In genomic region chr17:7574176-7574953, GRCh38 we compare ENCODE assay signal across 9 cellular contexts. TPM values are rescaled to one million over a fixed set of nuclear protein-coding genes. Genes with fewer than 3 reads are reported as not detected.
DNase-seq lines count a peak whose midpoint lies in the region; ATAC-seq, FAIRE-seq and TF ChIP-seq lines count a peak whose summit lies in the region.
"Had no signal": no experiment of that assay in that cellular context is flagged by ENCODE, and none has a peak within 500 bp of the region (broad histone marks: within the 10 kb centered on the region; RNA-seq: fewer than 3 reads in every experiment).

No MANE protein-coding gene starts in this region.

- in situ Hi-C loops in K562 (cut with MboI) = loop anchor here (25.0 kb wide), 1 partner anchor 537 kb away; the partner anchor contains the start of genes SLC16A11 and SLC16A13

- H3K14ac ChIP-seq in mesenchymal stem cell (ENCODE audit: low read length in 2 of 2) = peak overlapping the region in 1 of 2 experiments; percentile 6

- H2BK12ac ChIP-seq in mesenchymal stem cell (ENCODE audit: low read length in 2 of 2) = no peak overlapping the region

- intact Hi-C loops in left cardiac atrium (cut with DNase I) (no loop called here), K562 (cut with micrococcal nuclease) (no loop called here), uterus (cut with DNase I; ENCODE audit: low total_unique reads) (no loop called here)

- H2BK120ac ChIP-seq in mesenchymal stem cell (ENCODE audit: low read depth, low read length) = no peak overlapping the region

- no peaks in the 10 kb centered on the region for H3K27me3 ChIP-seq in right atrium auricular region
- no peaks in the 10 kb centered on the region for H3K27me3 ChIP-seq in K562 (ENCODE audit: control insufficient read depth in 2 of 2, insufficient read depth in 2 of 2, low read length in 2 of 2)
- H3K27me3 ChIP-seq in mesenchymal stem cell (ENCODE audit: control insufficient read depth in 1 of 2, insufficient read depth in 1 of 2, low read length in 2 of 2) = no peaks in the 10 kb centered on the region
- H3K27me3 ChIP-seq in uterus = no peaks in the 10 kb centered on the region

- DNase-seq in right atrium auricular region (ENCODE audit: low spot score) (no peak), left cardiac atrium (no peak), K562 (ENCODE audit: extremely low read depth in 1 of 4, low spot score in 3 of 4) (no peak), mesenchymal stem cell (no peak), uterus (no peak), AG08395 (ENCODE audit: low spot score) (no peak)

- H3K27ac ChIP-seq in right atrium auricular region (peak overlapping the region; percentile 100), K562 (ENCODE audit: extremely low read depth, low read depth, low read length) (peak overlapping the region; percentile 98), mesenchymal stem cell (ENCODE audit: low read length, poor library complexity, severe bottlenecking) (peak overlapping the region; percentile 14), uterus (peak overlapping the region; percentile 98 to 99)

- H3K9me3 ChIP-seq in right atrium auricular region (no peaks in the 10 kb centered on the region), K562 (replicated peaks; ENCODE audit: control insufficient read depth, insufficient read depth, low read depth, low read length) (no peaks in the 10 kb centered on the region), mesenchymal stem cell (ENCODE audit: control insufficient read depth, low read length) (no peaks in the 10 kb centered on the region), uterus (no peaks in the 10 kb centered on the region)

- TF ChIP-seq CTCF in right atrium auricular region (IDR thresholded peaks at IDR 0.05) = no peak
- TF ChIP-seq CTCF in K562 (IDR thresholded peaks at IDR 0.05 in 2 of 3, conservative IDR thresholded peaks at IDR 0.05 in 1 of 3; ENCODE audit: insufficient read depth in 2 of 3, low read depth in 1 of 3, low read length in 3 of 3) = no peak
- TF ChIP-seq CTCF in uterus (IDR thresholded peaks at IDR 0.05) = no peak

- TF ChIP-seq RAD21 in K562 (CRISPR knock-in tag; conservative IDR thresholded peaks at IDR 0.05 in 1 of 2, IDR thresholded peaks at IDR 0.05 in 1 of 2) = no peak

- peaks cover 9% of the 10 kb centered on the region for H3K9me1 ChIP-seq in K562 (ENCODE audit: control insufficient read depth, insufficient read depth, low read length)

- H3K4me2 ChIP-seq in K562 (ENCODE audit: insufficient read depth, low read length) (peak overlapping the region; percentile 83), mesenchymal stem cell (ENCODE audit: low read length, poor library complexity, severe bottlenecking) (peak overlapping the region; percentile 47)

- no peak overlapping the region for H4K91ac ChIP-seq in mesenchymal stem cell (ENCODE audit: low read length)

- CTCF ChIA-PET in K562 (lab: Yijun Ruan, JAX; ENCODE audit: low intra/inter-chr PET ratio) = no interaction called here

- H3K4me1 ChIP-seq in right atrium auricular region = peaks cover 0 to 47% of the 10 kb centered on the region in 2 donors
- peaks cover 12 to 28% of the 10 kb centered on the region in 2 experiments; a peak in 4 of 5 replicates for H3K4me1 ChIP-seq in K562 (replicated peaks in 1 of 2; ENCODE audit: control insufficient read depth in 2 of 2, insufficient read depth in 2 of 2, low read length in 2 of 2)
- peaks cover 24% of the 10 kb centered on the region for H3K4me1 ChIP-seq in mesenchymal stem cell (ENCODE audit: control insufficient read depth, insufficient read depth, low read depth, low read length)
- peaks cover 0 to 6% of the 10 kb centered on the region in 2 donors for H3K4me1 ChIP-seq in uterus

- H3K36me3 ChIP-seq in right atrium auricular region (peaks cover 76% of the 10 kb centered on the region), K562 (ENCODE audit: control insufficient read depth, insufficient read depth, low read length) (peaks cover 84% of the 10 kb centered on the region), mesenchymal stem cell (ENCODE audit: control insufficient read depth in 1 of 2, insufficient read depth in 2 of 2, low read depth in 1 of 2, low read length in 2 of 2) (peaks cover 69 to 75% of the 10 kb centered on the region in 2 experiments), uterus (no peaks in the 10 kb centered on the region)

- POLR2A ChIA-PET in K562 (lab: Yijun Ruan, JAX) = interaction anchor here (0.6 to 6.7 kb wide), 18 partner anchors 9 to 714 kb away, joined by 3 to 46 read pairs (median 4); partner anchors contain the start of genes ACAP1, ATP1B2, MPDU1 and RANGRF

- TF ChIP-seq EP300 in K562 (IDR thresholded peaks at IDR 0.05; ENCODE audit: low read length) = no peak

- H3K79me1 ChIP-seq in mesenchymal stem cell (replicated peaks; ENCODE audit: low read length, poor library complexity, severe bottlenecking) = peaks cover 12% of the 10 kb centered on the region

- H2AK5ac ChIP-seq in mesenchymal stem cell (ENCODE audit: low read length, severe bottlenecking) = no peak overlapping the region

- no peak overlapping the region for H2AFZ ChIP-seq in K562 (ENCODE audit: low read depth, low read length)
- H2AFZ ChIP-seq in mesenchymal stem cell (ENCODE audit: low read depth, low read length) = no peak overlapping the region

- peak overlapping the region; percentile 100 for H3K4me3 ChIP-seq in right atrium auricular region
- H3K4me3 ChIP-seq in K562 = peak overlapping the region; percentile 99
- peak overlapping the region; percentile 94 to 100 for H3K4me3 ChIP-seq in mesenchymal stem cell (ENCODE audit: insufficient read depth in 1 of 2, low read depth in 1 of 2, low read length in 2 of 2)
- H3K4me3 ChIP-seq in uterus = peak overlapping the region; percentile 94 to 100

- peaks cover 43% of the 10 kb centered on the region for H4K20me1 ChIP-seq in K562 (replicated peaks; ENCODE audit: control insufficient read depth, insufficient read depth, low read length)

- WGBS in K562 (ENCODE audit: insufficient coverage, low coverage, missing lambda C conversion rate) = 10% methylated on average over 8 of the region's 15 CpGs
- 45% methylated on average over 11 of the region's 15 CpGs for WGBS in mesenchymal stem cell

- no peak overlapping the region for H2BK5ac ChIP-seq in mesenchymal stem cell (ENCODE audit: low read depth, low read length, poor library complexity, severe bottlenecking)

- TF ChIP-seq POLR2A in K562 (conservative IDR thresholded peaks at IDR 0.05) (peak; percentile 15; the same call in 1 of the 2 replicates), uterus (IDR thresholded peaks at IDR 0.05) (no peak)

- no peak overlapping the region for H4K8ac ChIP-seq in mesenchymal stem cell (ENCODE audit: low read length)

- BruUV-seq in K562 (replicated peaks; lab: Mats Ljungman, UMichigan) = no TSS peak

- peak overlapping the region in 1 of 2 experiments; percentile 2 for H3K23ac ChIP-seq in mesenchymal stem cell (ENCODE audit: low read length in 2 of 2)

- ATAC-seq in left cardiac atrium (no peak), K562 (no peak), GM21526 (IDR thresholded peaks at IDR 0.05; ENCODE audit: low FRiP score, unreplicated experiment) (no peak), HG03095 (IDR thresholded peaks at IDR 0.05; ENCODE audit: unreplicated experiment) (no peak)

- FAIRE-seq in K562 (lab: Jason Lieb, UNC) = no peak
- FAIRE-seq: TTC549 had no signal

- peak overlapping the region in 1 of 2 experiments; percentile 28 for H3K18ac ChIP-seq in mesenchymal stem cell (ENCODE audit: low read depth in 1 of 2, low read length in 2 of 2)

- H3K9ac ChIP-seq in K562 (ENCODE audit: insufficient read depth in 1 of 2, low read depth in 2 of 2, low read length in 2 of 2) = peak overlapping the region; percentile 97 to 100
- H3K9ac ChIP-seq in mesenchymal stem cell (ENCODE audit: low read length) = peak overlapping the region; percentile 98

- no peak overlapping the region for H2BK15ac ChIP-seq in mesenchymal stem cell (ENCODE audit: low read depth, poor library complexity, severe bottlenecking)

- peaks cover 61% of the 10 kb centered on the region for H3K79me2 ChIP-seq in K562 (ENCODE audit: control insufficient read depth, insufficient read depth, low read length)

- H3K4ac ChIP-seq in mesenchymal stem cell (ENCODE audit: low read depth in 1 of 2, low read length in 2 of 2) = no peak overlapping the region

RNA-seq across cellular contexts. Expression of gene CD68, which starts 5.1 kb away (rescaled TPM):
- total RNA-seq in right atrium auricular region = 10 to 100 TPM; 16.2 to 54.2 TPM
- 10 to 100 TPM; 55.5 to 87.3 TPM for total RNA-seq in left cardiac atrium
- 7.2 and 16.8 TPM in 2 replicates for total RNA-seq in K562 (2011; cell fraction: chromatin; rRNA removed; ENCODE audit: low replicate concordance)
- 20.0 and 21.3 TPM in 2 replicates for total RNA-seq in K562 (2011; cell fraction: nucleolus; rRNA removed)
- total RNA-seq in K562 (2011; cell fraction: nucleoplasm; rRNA removed) = 33.4 and 34.7 TPM in 2 replicates
- 34.6 and 37.2 TPM in 2 replicates for total RNA-seq in K562 (2014; rRNA removed)
- total RNA-seq in K562 (2014; rRNA removed; fragmentation: Illumina TruSeq; extraction: Trizol) = 22.9 and 28.2 TPM in 2 replicates
- total RNA-seq in K562 (2015; rRNA removed; fragmentation: Illumina TruSeq; extraction: Trizol) = 46.4 and 50.9 TPM in 2 replicates
- 30.1 and 34.8 TPM in 2 replicates for total RNA-seq in K562 (2021)
- 31.3 and 65.1 TPM in 2 replicates for polyA plus RNA-seq in K562 (2011; rRNA removed)
- 76.2 and 89.9 TPM in 2 replicates for polyA plus RNA-seq in K562 (2011; cell fraction: cytosol; rRNA removed)
- polyA plus RNA-seq in K562 (2011; cell fraction: nucleus; rRNA removed) = 4.1 and 4.4 TPM in 2 replicates
- polyA plus RNA-seq in K562 (2012) = 44.4 and 74.1 TPM in 2 replicates
- 77.2 and 89.8 TPM in 2 replicates for polyA plus RNA-seq in K562 (2014; fragmentation: Illumina TruSeq; extraction: Trizol)
- polyA plus RNA-seq in K562 (2014; fragmentation: Nextera tagmentation; extraction: Ambion mirVana) = 10 to 100 TPM; 37.7 to 85.3 TPM
- polyA plus RNA-seq in K562 (2014; rRNA removed) = 33.3 and 38.8 TPM in 2 replicates
- polyA minus RNA-seq in K562 (2011; rRNA and poly(A)+ RNA removed) = 23.1 and 25.5 TPM in 2 replicates
- polyA minus RNA-seq in K562 (2011; cell fraction: cytosol; rRNA and poly(A)+ RNA removed) = 16.3 and 19.7 TPM in 2 replicates
- 1.3 and 2.2 TPM in 2 replicates for polyA minus RNA-seq in K562 (2011; cell fraction: nucleus; rRNA and poly(A)+ RNA removed)
- 30.9 TPM for polyA plus RNA-seq in mesenchymal stem cell (2013, experiment 1 of 2)
- polyA plus RNA-seq in mesenchymal stem cell (2013, experiment 2 of 2) = 30.8 TPM
- 10 to 100 TPM in 1 of 4 donors, 1 to 10 TPM in 3; 4.4 to 15.9 (median 7.5) TPM for total RNA-seq in uterus

RNA-seq across cellular contexts. Expression of gene MPDU1, which starts 9.3 kb away (rescaled TPM):
- 10 to 100 TPM; 55.4 to 81.1 TPM for total RNA-seq in right atrium auricular region
- 10 to 100 TPM; 30.5 to 35.0 TPM for total RNA-seq in left cardiac atrium
- 63.6 and 172 TPM in 2 replicates for total RNA-seq in K562 (2011; cell fraction: chromatin; rRNA removed; ENCODE audit: low replicate concordance)
- 230 and 236 TPM in 2 replicates for total RNA-seq in K562 (2011; cell fraction: nucleolus; rRNA removed)
- 165 and 169 TPM in 2 replicates for total RNA-seq in K562 (2011; cell fraction: nucleoplasm; rRNA removed)
- total RNA-seq in K562 (2014; rRNA removed) = 53.5 and 78.9 TPM in 2 replicates
- 68.3 and 80.2 TPM in 2 replicates for total RNA-seq in K562 (2014; rRNA removed; fragmentation: Illumina TruSeq; extraction: Trizol)
- 78.5 and 85.0 TPM in 2 replicates for total RNA-seq in K562 (2015; rRNA removed; fragmentation: Illumina TruSeq; extraction: Trizol)
- 55.5 and 63.7 TPM in 2 replicates for total RNA-seq in K562 (2021)
- 160 and 161 TPM in 2 replicates for polyA plus RNA-seq in K562 (2011; rRNA removed)
- polyA plus RNA-seq in K562 (2011; cell fraction: cytosol; rRNA removed) = 292 and 301 TPM in 2 replicates
- 85.8 and 92.2 TPM in 2 replicates for polyA plus RNA-seq in K562 (2011; cell fraction: nucleus; rRNA removed)
- polyA plus RNA-seq in K562 (2012) = 66.5 and 66.7 TPM in 2 replicates
- 172 and 179 TPM in 2 replicates for polyA plus RNA-seq in K562 (2014; fragmentation: Illumina TruSeq; extraction: Trizol)
- polyA plus RNA-seq in K562 (2014; fragmentation: Nextera tagmentation; extraction: Ambion mirVana) = 10 to 100 TPM in 1 of 2 experiments, 1 to 10 TPM in 1; 4.9 to 21.8 TPM
- 77.1 and 86.7 TPM in 2 replicates for polyA plus RNA-seq in K562 (2014; rRNA removed)
- 77.8 and 107 TPM in 2 replicates for polyA minus RNA-seq in K562 (2011; rRNA and poly(A)+ RNA removed)
- 35.2 and 43.8 TPM in 2 replicates for polyA minus RNA-seq in K562 (2011; cell fraction: cytosol; rRNA and poly(A)+ RNA removed)
- 15.8 and 18.0 TPM in 2 replicates for polyA minus RNA-seq in K562 (2011; cell fraction: nucleus; rRNA and poly(A)+ RNA removed)
- polyA plus RNA-seq in mesenchymal stem cell (2013, experiment 1 of 2) = 81.6 TPM
- 78.5 TPM for polyA plus RNA-seq in mesenchymal stem cell (2013, experiment 2 of 2)
- total RNA-seq in uterus = 10 to 100 TPM in 3 of 4 donors, 1 to 10 TPM in 1; 2.6 to 63.6 (median 35.0) TPM

RNA-seq across cellular contexts. Expression of gene SENP3, which starts 12.6 kb away (rescaled TPM):
- total RNA-seq in right atrium auricular region (10 to 100 TPM; 45.9 to 56.1 TPM), left cardiac atrium (10 to 100 TPM; 27.2 to 30.5 TPM), K562 (2014; rRNA removed) (65.3 and 69.1 TPM in 2 replicates), K562 (2014; rRNA removed; fragmentation: Illumina TruSeq; extraction: Trizol) (79.3 and 82.7 TPM in 2 replicates), K562 (2015; rRNA removed; fragmentation: Illumina TruSeq; extraction: Trizol) (85.7 and 88.2 TPM in 2 replicates), K562 (2021) (55.6 and 63.1 TPM in 2 replicates), uterus (100 to 1,000 TPM in 1 of 4 donors, 10 to 100 TPM in 3; 45.9 to 106 (median 59.5) TPM)
- total RNA-seq in K562 (2011; cell fraction: chromatin; rRNA removed; ENCODE audit: low replicate concordance) = 70.4 and 129 TPM in 2 replicates
- 60.9 and 69.7 TPM in 2 replicates for total RNA-seq in K562 (2011; cell fraction: nucleolus; rRNA removed)
- total RNA-seq in K562 (2011; cell fraction: nucleoplasm; rRNA removed) = 66.0 and 67.9 TPM in 2 replicates
- polyA plus RNA-seq in K562 (2011; rRNA removed) (80.5 and 94.1 TPM in 2 replicates), K562 (2014; fragmentation: Illumina TruSeq; extraction: Trizol) (98.7 and 102 TPM in 2 replicates), K562 (2014; fragmentation: Nextera tagmentation; extraction: Ambion mirVana) (under 1 TPM; 0.63 to 0.73 TPM), K562 (2014; rRNA removed) (67.3 and 78.8 TPM in 2 replicates)
- 73.9 and 80.9 TPM in 2 replicates for polyA plus RNA-seq in K562 (2011; cell fraction: cytosol; rRNA removed)
- polyA plus RNA-seq in K562 (2011; cell fraction: nucleus; rRNA removed) = 92.4 and 106 TPM in 2 replicates
- 33.0 and 47.9 TPM in 2 replicates for polyA plus RNA-seq in K562 (2012)
- polyA minus RNA-seq in K562 (2011; rRNA and poly(A)+ RNA removed) = 68.9 and 101 TPM in 2 replicates
- polyA minus RNA-seq in K562 (2011; cell fraction: cytosol; rRNA and poly(A)+ RNA removed) = 29.8 and 44.6 TPM in 2 replicates
- polyA minus RNA-seq in K562 (2011; cell fraction: nucleus; rRNA and poly(A)+ RNA removed) = 19.1 and 22.7 TPM in 2 replicates
- polyA plus RNA-seq in mesenchymal stem cell (2013, experiment 1 of 2) = 27.5 TPM
- polyA plus RNA-seq in mesenchymal stem cell (2013, experiment 2 of 2) = 27.0 TPM

RNA-seq across cellular contexts. Expression of gene SOX15, which starts 15.5 kb away (rescaled TPM):
- 10 to 100 TPM in 1 of 2 donors, 1 to 10 TPM in 1; 5.6 to 11.5 TPM for total RNA-seq in right atrium auricular region
- 1 to 10 TPM; 3.0 to 4.7 TPM for total RNA-seq in left cardiac atrium
- 1.1 and 1.3 TPM in 2 replicates for total RNA-seq in K562 (2011; cell fraction: chromatin; rRNA removed; ENCODE audit: low replicate concordance)
- 1.2 TPM in 2 replicates for total RNA-seq in K562 (2011; cell fraction: nucleolus; rRNA removed)
- total RNA-seq in K562 (2011; cell fraction: nucleoplasm; rRNA removed) = 0.37 and 1.1 TPM in 2 replicates
- 0.23 and 0.24 TPM in 2 replicates for total RNA-seq in K562 (2014; rRNA removed)
- total RNA-seq in K562 (2014; rRNA removed; fragmentation: Illumina TruSeq; extraction: Trizol) = not detected in 2 replicates
- not detected in 2 replicates for total RNA-seq in K562 (2015; rRNA removed; fragmentation: Illumina TruSeq; extraction: Trizol)
- total RNA-seq in K562 (2021) = 0.16 TPM in 1 of 2 replicates, not detected in the other
- polyA plus RNA-seq in K562 (2011; rRNA removed) = 0.16 TPM in 1 of 2 replicates, not detected in the other
- polyA plus RNA-seq in K562 (2011; cell fraction: cytosol; rRNA removed) = 0.09 and 0.19 TPM in 2 replicates
- 0.76 and 1.2 TPM in 2 replicates for polyA plus RNA-seq in K562 (2011; cell fraction: nucleus; rRNA removed)
- 1.1 and 1.9 TPM in 2 replicates for polyA plus RNA-seq in K562 (2012)
- not detected in 2 replicates for polyA plus RNA-seq in K562 (2014; fragmentation: Illumina TruSeq; extraction: Trizol)
- polyA plus RNA-seq in K562 (2014; fragmentation: Nextera tagmentation; extraction: Ambion mirVana) = under 1 TPM in 1 of 2 experiments, not detected in 1; 0.07 TPM
- polyA plus RNA-seq in K562 (2014; rRNA removed) = 0.33 TPM in 1 of 2 replicates, not detected in the other
- polyA minus RNA-seq in K562 (2011; rRNA and poly(A)+ RNA removed) = not detected in 2 replicates
- polyA minus RNA-seq in K562 (2011; cell fraction: cytosol; rRNA and poly(A)+ RNA removed) = not detected in 2 replicates
- 0.40 and 0.44 TPM in 2 replicates for polyA minus RNA-seq in K562 (2011; cell fraction: nucleus; rRNA and poly(A)+ RNA removed)
- polyA plus RNA-seq in mesenchymal stem cell (2013, experiment 1 of 2) = 0.98 TPM
- 1.0 TPM for polyA plus RNA-seq in mesenchymal stem cell (2013, experiment 2 of 2)
- 1 to 10 TPM in 3 of 4 donors, not detected in 1; 1.0 to 7.3 (median 1.1) TPM for total RNA-seq in uterus

RNA-seq across cellular contexts. Expression of gene TNFSF13, which starts 15.8 kb away (rescaled TPM):
- 10 to 100 TPM; 11.0 to 16.9 TPM for total RNA-seq in right atrium auricular region
- 10 to 100 TPM; 15.0 to 25.5 TPM for total RNA-seq in left cardiac atrium
- total RNA-seq in K562 (2011; cell fraction: chromatin; rRNA removed; ENCODE audit: low replicate concordance) = 0.21 and 0.76 TPM in 2 replicates
- 0.39 and 0.50 TPM in 2 replicates for total RNA-seq in K562 (2011; cell fraction: nucleolus; rRNA removed)
- 0.29 and 0.38 TPM in 2 replicates for total RNA-seq in K562 (2011; cell fraction: nucleoplasm; rRNA removed)
- total RNA-seq in K562 (2014; rRNA removed) = 0.18 and 0.24 TPM in 2 replicates
- not detected in 2 replicates for total RNA-seq in K562 (2014; rRNA removed; fragmentation: Illumina TruSeq; extraction: Trizol)
- 0.11 and 0.30 TPM in 2 replicates for total RNA-seq in K562 (2015; rRNA removed; fragmentation: Illumina TruSeq; extraction: Trizol)
- 0.38 and 0.51 TPM in 2 replicates for total RNA-seq in K562 (2021)
- polyA plus RNA-seq in K562 (2011; rRNA removed) = 0.26 and 1.6 TPM in 2 replicates
- polyA plus RNA-seq in K562 (2011; cell fraction: cytosol; rRNA removed) = 0.16 and 0.96 TPM in 2 replicates
- 0.31 and 4.2 TPM in 2 replicates for polyA plus RNA-seq in K562 (2011; cell fraction: nucleus; rRNA removed)
- polyA plus RNA-seq in K562 (2012) = 0.98 and 1.2 TPM in 2 replicates
- 0.19 and 0.29 TPM in 2 replicates for polyA plus RNA-seq in K562 (2014; fragmentation: Illumina TruSeq; extraction: Trizol)
- under 1 TPM; 0.04 to 0.07 TPM for polyA plus RNA-seq in K562 (2014; fragmentation: Nextera tagmentation; extraction: Ambion mirVana)
- polyA plus RNA-seq in K562 (2014; rRNA removed) = 0.30 and 0.45 TPM in 2 replicates
- polyA minus RNA-seq in K562 (2011; rRNA and poly(A)+ RNA removed) = 0.54 TPM in 1 of 2 replicates, not detected in the other
- 2.4 TPM in 1 of 2 replicates, not detected in the other for polyA minus RNA-seq in K562 (2011; cell fraction: cytosol; rRNA and poly(A)+ RNA removed)
- polyA minus RNA-seq in K562 (2011; cell fraction: nucleus; rRNA and poly(A)+ RNA removed) = 0.27 and 2.3 TPM in 2 replicates
- polyA plus RNA-seq in mesenchymal stem cell (2013, experiment 1 of 2) = 0.61 TPM
- polyA plus RNA-seq in mesenchymal stem cell (2013, experiment 2 of 2) = 0.23 TPM
- total RNA-seq in uterus = 10 to 100 TPM in 3 of 4 donors, 1 to 10 TPM in 1; 6.8 to 56.9 (median 25.8) TPM

Comparison
In these comparisons a context has a peak if more than half of its experiments do, and no peak if none do; other contexts are left out.
1. H3K27ac ChIP-seq: peak in every context shown above with its lines; median percentile 100 in right atrium auricular region; 98 in uterus; 98 in K562; 14 in mesenchymal stem cell.